Comparison of ENCODE assay signal across 30 cellular contexts in the genomic region with DNA sequence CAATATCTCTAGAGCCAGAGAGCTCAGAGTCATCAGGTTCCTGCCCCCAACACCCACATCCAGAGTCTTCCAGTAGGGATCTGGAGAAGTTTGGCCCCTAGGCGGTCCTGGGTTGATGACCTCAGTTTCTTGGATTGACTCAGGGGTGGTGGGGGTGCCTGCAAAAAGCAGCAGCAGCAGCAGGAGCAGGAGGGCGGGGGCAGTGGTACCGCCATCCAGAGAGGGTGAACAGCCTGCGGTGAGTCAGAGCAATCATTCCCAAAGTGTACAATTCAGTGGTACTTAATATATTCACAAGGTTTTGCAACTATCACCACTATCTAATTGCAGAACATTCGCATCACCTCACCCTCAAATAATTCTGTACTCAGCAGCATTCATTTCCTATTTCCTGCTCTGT. TPM values are rescaled to one million over a fixed set of nuclear protein-coding genes. Genes with fewer than 3 reads are reported as not detected.
DNase-seq lines count a peak whose midpoint lies in the region; ATAC-seq, FAIRE-seq and TF ChIP-seq lines count a peak whose summit lies in the region.
"Had no signal": no experiment of that assay in that cellular context is flagged by ENCODE, and none has a peak within 500 bp of the region (broad histone marks: within the 10 kb centered on the region; RNA-seq: fewer than 3 reads in every experiment).

No MANE protein-coding gene starts in this region.

- no peaks in the 10 kb centered on the region for H3K36me3 Mint-ChIP-seq in glutamatergic neuron (ENCODE audit: unreplicated experiment)
- H3K36me3 Mint-ChIP-seq: activated CD8-positive, alpha-beta memory T cell treated with anti-CD3 and anti-CD28 coated beads, Interleukin-2, amount 10 ng/mL, durations not matched to agents 7 days and 5 days; activated naive CD8-positive, alpha-beta T cell treated with anti-CD3 and anti-CD28 coated beads for 36 hours; CD4-positive, CD25-positive, alpha-beta regulatory T cell; T-cell had no signal

- no peaks in the 10 kb centered on the region for H3K4me1 ChIP-seq in keratinocyte (ENCODE audit: control insufficient read depth, extremely low read depth, insufficient read depth, low read length)
- H3K4me1 ChIP-seq in pancreas, result no peaks in the 10 kb centered on the region
- H3K4me1 ChIP-seq: suprapubic skin had no signal

- no peaks in the 10 kb centered on the region for H3K9me1 ChIP-seq in keratinocyte (ENCODE audit: control insufficient read depth, extremely low read depth, insufficient read depth, low read length)

- H3K9me3 ChIP-seq in keratinocyte (ENCODE audit: control insufficient read depth, low read depth, low read length), result no peaks in the 10 kb centered on the region
- H3K9me3 ChIP-seq in pancreas, result no peaks in the 10 kb centered on the region
- H3K9me3 ChIP-seq: A549, right lobe of liver, suprapubic skin had no signal

- H3K79me2 ChIP-seq in keratinocyte (ENCODE audit: control insufficient read depth, insufficient read depth, low read length), result no peaks in the 10 kb centered on the region

- H4K20me1 ChIP-seq in keratinocyte (ENCODE audit: control insufficient read depth, extremely low read depth, insufficient read depth, low read length), result no peaks in the 10 kb centered on the region

- peak; percentile 31 for DNase-seq in AG10803 (ENCODE audit: low read depth)
- DNase-seq in HS-5 (ENCODE audit: low read depth), result peak; percentile 28
- DNase-seq in astrocyte of the hippocampus (ENCODE audit: low read depth, low spot score), result peak; percentile 43
- DNase-seq in keratinocyte (ENCODE audit: low read depth, low spot score), result peak; percentile 9
- no peak for DNase-seq in NCI-H1417 treated with DMSO at 0.1 percent for 48 hours (lab: John Stamatoyannopoulos, UW)
- DNase-seq in glutamatergic neuron, result no peak
- no peak for DNase-seq in pancreas
- DNase-seq: activated CD4-positive, alpha-beta T cell treated with anti-CD3 and anti-CD28 coated beads for 4 hours; activated CD8-positive, alpha-beta memory T cell treated with anti-CD3 and anti-CD28 coated beads, Interleukin-2, amount 10 ng/mL, durations not matched to agents 7 days and 5 days; activated naive CD8-positive, alpha-beta T cell treated with anti-CD3 and anti-CD28 coated beads for 36 hours; brain microvascular endothelial cell; CD4-positive, CD25-positive, alpha-beta regulatory T cell; cortex of kidney; DMS153; hippocampal formation; NCI-H146; NCI-H2171 treated with DMSO at 0.1 percent for 48 hours; OCI-M1; T-cell had no signal

- TF ChIP-seq CTCF in AG10803 (conservative IDR thresholded peaks at IDR 0.05; ENCODE audit: low read length), result no peak
- TF ChIP-seq CTCF in keratinocyte (optimal IDR thresholded peaks at IDR 0.05 in 1 of 3, IDR thresholded peaks at IDR 0.05 in 1 of 3, conservative IDR thresholded peaks at IDR 0.05 in 1 of 3; ENCODE audit: extremely low read depth in 1 of 3, insufficient read depth in 2 of 3, low read length in 3 of 3), result no peak
- no peak for TF ChIP-seq CTCF in glutamatergic neuron (IDR thresholded peaks at IDR 0.05; ENCODE audit: partially characterized antibody, unreplicated experiment)
- no peak for TF ChIP-seq CTCF in pancreas (IDR thresholded peaks at IDR 0.05)

- H2AFZ ChIP-seq in keratinocyte (ENCODE audit: control insufficient read depth, low read length), result no peak overlapping the region

- no peaks in the 10 kb centered on the region for H3K4me1 Mint-ChIP-seq in glutamatergic neuron (ENCODE audit: low read depth, unreplicated experiment)
- H3K4me1 Mint-ChIP-seq: activated T-helper 17 cell treated with anti-CD3 and anti-CD28 coated beads, Interleukin-2, amount 50 U/mL, for 72 hours; CD4-positive, CD25-positive, alpha-beta regulatory T cell had no signal

- no peak overlapping the region for H3K27ac ChIP-seq in keratinocyte (ENCODE audit: control insufficient read depth, insufficient read depth, low read length)
- H3K27ac ChIP-seq in pancreas, result no peak overlapping the region
- H3K27ac ChIP-seq: A549, brain microvascular endothelial cell, foreskin keratinocyte, right lobe of liver, suprapubic skin had no signal

- FAIRE-seq in keratinocyte (lab: Jason Lieb, UNC), result no peak
- no peak for FAIRE-seq in pancreas (lab: Jason Lieb, UNC)
- FAIRE-seq: A549, GM12892, H1, islet of Langerhans had no signal

- no peaks in the 10 kb centered on the region for H3K27me3 Mint-ChIP-seq in glutamatergic neuron (ENCODE audit: unreplicated experiment)

- WGBS in pancreas, 2 donors, result 85 to 86% methylated on average over 5 of the region's 5 CpGs

- no peaks in the 10 kb centered on the region for H3K9me3 Mint-ChIP-seq in glutamatergic neuron (ENCODE audit: unreplicated experiment)
- H3K9me3 Mint-ChIP-seq: activated naive CD8-positive, alpha-beta T cell treated with anti-CD3 and anti-CD28 coated beads for 36 hours; activated T-helper 17 cell treated with anti-CD3 and anti-CD28 coated beads, Interleukin-2, amount 50 U/mL, for 72 hours; CD4-positive, CD25-positive, alpha-beta regulatory T cell; T-cell had no signal

- ATAC-seq in HG02840 (IDR thresholded peaks at IDR 0.05; ENCODE audit: low FRiP score, unreplicated experiment) (no peak), pancreas (no peak)
- ATAC-seq: A549; activated CD8-positive, alpha-beta memory T cell treated with anti-CD3 and anti-CD28 coated beads, Interleukin-2, amount 10 ng/mL, durations not matched to agents 7 days and 5 days; activated T-helper 17 cell treated with anti-CD3 and anti-CD28 coated beads, Interleukin-2, amount 50 U/mL, for 72 hours; foreskin keratinocyte; right lobe of liver; T-cell had no signal

- intact Hi-C loops in pancreas (cut with DNase I), result no loop called here

- H3K27me3 ChIP-seq in keratinocyte (ENCODE audit: control insufficient read depth, extremely low read depth, insufficient read depth, low read length), result no peaks in the 10 kb centered on the region
- no peaks in the 10 kb centered on the region for H3K27me3 ChIP-seq in pancreas
- H3K27me3 ChIP-seq: brain microvascular endothelial cell, foreskin keratinocyte, right lobe of liver, suprapubic skin had no signal

- H3K36me3 ChIP-seq in keratinocyte (ENCODE audit: control insufficient read depth in 2 of 2, extremely low read depth in 1 of 2, insufficient read depth in 2 of 2, low read length in 2 of 2) (no peaks in the 10 kb centered on the region), pancreas (no peaks in the 10 kb centered on the region)
- H3K36me3 ChIP-seq: brain microvascular endothelial cell, right lobe of liver, suprapubic skin had no signal

- H3K9ac ChIP-seq in keratinocyte (ENCODE audit: control insufficient read depth, extremely low read depth, insufficient read depth, low read length), result no peak overlapping the region

- dilution Hi-C loops in keratinocyte (cut with MboI; ENCODE audit: extremely low pct_ligation_motif_present, low sequenced_read_pairs), result no loop called here

- H3K4me3 Mint-ChIP-seq in glutamatergic neuron (ENCODE audit: unreplicated experiment), result no peak overlapping the region
- H3K4me3 Mint-ChIP-seq: activated CD8-positive, alpha-beta memory T cell treated with anti-CD3 and anti-CD28 coated beads, Interleukin-2, amount 10 ng/mL, durations not matched to agents 7 days and 5 days; activated naive CD8-positive, alpha-beta T cell treated with anti-CD3 and anti-CD28 coated beads for 36 hours; activated T-helper 17 cell treated with anti-CD3 and anti-CD28 coated beads, Interleukin-2, amount 50 U/mL, for 72 hours; CD4-positive, CD25-positive, alpha-beta regulatory T cell; T-cell had no signal

- H3K4me3 ChIP-seq in AG10803 (ENCODE audit: low read length), result no peak overlapping the region
- H3K4me3 ChIP-seq in keratinocyte (ENCODE audit: control insufficient read depth in 2 of 3, extremely low read depth in 1 of 3, insufficient read depth in 2 of 3, low read depth in 1 of 3, low read length in 3 of 3), result no peak overlapping the region
- H3K4me3 ChIP-seq in pancreas, result no peak overlapping the region
- H3K4me3 ChIP-seq: A549, lung, right lobe of liver, suprapubic skin had no signal

- no peak overlapping the region for H3K4me2 ChIP-seq in keratinocyte (ENCODE audit: control insufficient read depth, extremely low read depth, insufficient read depth, low read depth, low read length)
- H3K4me2 ChIP-seq: A549 had no signal

- no peak overlapping the region for H3K27ac Mint-ChIP-seq in glutamatergic neuron (ENCODE audit: unreplicated experiment)
- H3K27ac Mint-ChIP-seq: activated CD8-positive, alpha-beta memory T cell treated with anti-CD3 and anti-CD28 coated beads, Interleukin-2, amount 10 ng/mL, durations not matched to agents 7 days and 5 days; activated naive CD8-positive, alpha-beta T cell treated with anti-CD3 and anti-CD28 coated beads for 36 hours; activated T-helper 17 cell treated with anti-CD3 and anti-CD28 coated beads, Interleukin-2, amount 50 U/mL, for 72 hours; CD4-positive, CD25-positive, alpha-beta regulatory T cell; T-cell had no signal

RNA-seq across cellular contexts. Expression of a gene that starts 9.9 kb away (rescaled TPM):
- polyA plus RNA-seq in keratinocyte (not detected in 3 replicates), pancreas (under 1 TPM in 1 of 2 donors, not detected in 1; 0.05 TPM)
- polyA plus RNA-seq in keratinocyte (2011; ENCODE audit: low read depth), result not detected
- polyA plus RNA-seq in keratinocyte (2011; cell fraction: cytosol; rRNA removed), result not detected in 2 replicates
- polyA plus RNA-seq in keratinocyte (2011; cell fraction: nucleus; rRNA removed), result not detected in 2 replicates
- not detected in 2 replicates for polyA plus RNA-seq in keratinocyte (2012; ENCODE audit: low replicate concordance)
- not detected in 3 replicates for polyA minus RNA-seq in keratinocyte
- polyA minus RNA-seq in keratinocyte (2011; cell fraction: cytosol; rRNA and poly(A)+ RNA removed), result not detected
- not detected in 2 replicates for polyA minus RNA-seq in keratinocyte (2011; cell fraction: nucleus; rRNA and poly(A)+ RNA removed)
- total RNA-seq in glutamatergic neuron (ENCODE audit: unreplicated experiment) (not detected), pancreas (not detected)
- total RNA-seq: activated CD8-positive, alpha-beta memory T cell treated with anti-CD3 and anti-CD28 coated beads, Interleukin-2, amount 10 ng/mL, durations not matched to agents 7 days and 5 days; activated naive CD8-positive, alpha-beta T cell treated with anti-CD3 and anti-CD28 coated beads for 36 hours; activated T-helper 17 cell treated with anti-CD3 and anti-CD28 coated beads, Interleukin-2, amount 50 U/mL, for 72 hours; CD4-positive, CD25-positive, alpha-beta regulatory T cell; foreskin keratinocyte; H1; myocyte; suprapubic skin; T-cell had no signal
- polyA plus RNA-seq: CD4-positive, CD25-positive, alpha-beta regulatory T cell; foreskin keratinocyte; H1 had no signal

RNA-seq across cellular contexts. Expression of a gene that starts 23.8 kb away (rescaled TPM):
- polyA plus RNA-seq in keratinocyte (0.05 to 0.08 TPM (median 0.06 TPM) in 3 replicates), pancreas (under 1 TPM; 0.33 to 0.46 TPM)
- not detected for polyA plus RNA-seq in keratinocyte (2011; ENCODE audit: low read depth)
- 0.04 and 0.05 TPM in 2 replicates for polyA plus RNA-seq in keratinocyte (2011; cell fraction: cytosol; rRNA removed)
- polyA plus RNA-seq in keratinocyte (2011; cell fraction: nucleus; rRNA removed), result 0.15 TPM in 1 of 2 replicates, not detected in the other
- not detected in 2 replicates for polyA plus RNA-seq in keratinocyte (2012; ENCODE audit: low replicate concordance)
- polyA minus RNA-seq in keratinocyte, result 0.20 TPM in 1 of 3 replicates, not detected in the others
- not detected for polyA minus RNA-seq in keratinocyte (2011; cell fraction: cytosol; rRNA and poly(A)+ RNA removed)
- polyA minus RNA-seq in keratinocyte (2011; cell fraction: nucleus; rRNA and poly(A)+ RNA removed), result not detected in 2 replicates
- total RNA-seq in glutamatergic neuron (ENCODE audit: unreplicated experiment) (not detected), pancreas (1 to 10 TPM in 1 of 6 donors, under 1 TPM in 2, not detected in 3; 0.12 to 1.4 (median 0.12) TPM)
- total RNA-seq: activated CD8-positive, alpha-beta memory T cell treated with anti-CD3 and anti-CD28 coated beads, Interleukin-2, amount 10 ng/mL, durations not matched to agents 7 days and 5 days; activated naive CD8-positive, alpha-beta T cell treated with anti-CD3 and anti-CD28 coated beads for 36 hours; activated T-helper 17 cell treated with anti-CD3 and anti-CD28 coated beads, Interleukin-2, amount 50 U/mL, for 72 hours; CD4-positive, CD25-positive, alpha-beta regulatory T cell; myocyte had no signal
- polyA plus RNA-seq: CD4-positive, CD25-positive, alpha-beta regulatory T cell had no signal

RNA-seq across cellular contexts. Expression of a gene that starts 56.1 kb away (rescaled TPM):
- polyA plus RNA-seq in keratinocyte (5.7 to 13.7 TPM (median 8.4 TPM) in 3 replicates), pancreas (10 to 100 TPM; 13.1 to 15.7 TPM)
- 4.2 TPM for polyA plus RNA-seq in keratinocyte (2011; ENCODE audit: low read depth)
- polyA plus RNA-seq in keratinocyte (2011; cell fraction: cytosol; rRNA removed), result 4.3 and 6.2 TPM in 2 replicates
- 4.4 and 4.7 TPM in 2 replicates for polyA plus RNA-seq in keratinocyte (2011; cell fraction: nucleus; rRNA removed)
- polyA plus RNA-seq in keratinocyte (2012; ENCODE audit: low replicate concordance), result 4.5 and 14.9 TPM in 2 replicates
- polyA minus RNA-seq in keratinocyte, result 0.56 to 11.7 TPM (median 5.0 TPM) in 3 replicates
- 8.8 TPM for polyA minus RNA-seq in keratinocyte (2011; cell fraction: cytosol; rRNA and poly(A)+ RNA removed)
- 1.2 and 1.3 TPM in 2 replicates for polyA minus RNA-seq in keratinocyte (2011; cell fraction: nucleus; rRNA and poly(A)+ RNA removed)
- total RNA-seq in glutamatergic neuron (ENCODE audit: unreplicated experiment) (5.8 TPM), pancreas (10 to 100 TPM in 1 of 6 donors, 1 to 10 TPM in 5; 3.2 to 11.6 (median 8.0) TPM)

Comparison
In these comparisons a context has a peak if more than half of its experiments do, and no peak if none do; other contexts are left out.
1. DNase-seq: peak in AG10803 (single experiment), HS-5 (single experiment), astrocyte of the hippocampus (single experiment) and keratinocyte (single experiment); none in NCI-H1417 treated with DMSO at 0.1 percent for 48 hours (single experiment), glutamatergic neuron (single experiment) and pancreas (0 of 6).